Comparison of ENCODE assay signal across 14 cellular contexts in the genomic region with DNA sequence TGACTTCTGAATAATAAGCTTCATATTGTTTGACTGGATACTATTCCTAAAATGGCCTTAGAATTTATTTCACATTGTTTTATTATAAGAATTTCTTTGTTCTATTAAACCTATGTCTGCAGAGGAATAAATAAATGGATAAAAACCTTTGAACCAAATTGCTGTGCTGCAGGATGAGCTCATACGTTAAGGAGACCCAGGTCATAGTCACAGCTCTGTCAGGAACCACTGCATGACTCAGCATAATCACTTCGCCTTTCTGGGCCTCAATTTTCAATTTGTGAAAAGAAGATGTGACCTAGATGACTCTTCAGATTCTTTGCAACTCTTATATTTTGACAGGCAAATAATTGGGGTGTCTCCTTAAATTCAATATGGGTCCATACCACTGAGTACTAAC. TPM values are rescaled to one million over a fixed set of nuclear protein-coding genes. Genes with fewer than 3 reads are reported as not detected.
DNase-seq lines count a peak whose midpoint lies in the region; ATAC-seq and TF ChIP-seq lines count a peak whose summit lies in the region.
"Had no signal": no experiment of that assay in that cellular context is flagged by ENCODE, and none has a peak within 500 bp of the region (broad histone marks: within the 10 kb centered on the region; RNA-seq: fewer than 3 reads in every experiment).

No MANE protein-coding gene starts in this region.

- H4K20me1 ChIP-seq in PC-3 (ENCODE audit: low read length) = no peaks in the 10 kb centered on the region

- POLR2A ChIA-PET in PC-3 (lab: Charles Lee; ENCODE audit: unreplicated experiment) = no interaction called here

- intact Hi-C loops in PC-3 (cut with micrococcal nuclease) = no loop called here

- ATAC-seq in GM18868 (IDR thresholded peaks at IDR 0.05; ENCODE audit: unreplicated experiment) (peak; percentile 87), PC-3 (no peak), HG02588 (IDR thresholded peaks at IDR 0.05; ENCODE audit: unreplicated experiment) (no peak)
- ATAC-seq: left cardiac atrium had no signal

- CTCF ChIA-PET in PC-3 (lab: Charles Lee) = no interaction called here

- no peaks in the 10 kb centered on the region for H3K9me2 ChIP-seq in PC-3 (replicated peaks; ENCODE audit: low read length)

- H3K27me3 ChIP-seq in PC-3 (ENCODE audit: low read length) (no peaks in the 10 kb centered on the region), WERI-Rb-1 (ENCODE audit: insufficient read depth, low read depth, severe bottlenecking) (no peaks in the 10 kb centered on the region)
- H3K27me3 ChIP-seq: esophagus squamous epithelium, upper lobe of left lung had no signal

- no peaks in the 10 kb centered on the region for H3K79me2 ChIP-seq in PC-3 (ENCODE audit: low read length)

- H3K4me3 ChIP-seq in PC-3 (ENCODE audit: low read length) = no peak overlapping the region
- no peak overlapping the region for H3K4me3 ChIP-seq in epithelial cell of proximal tubule (ENCODE audit: low read depth, low read length)
- no peak overlapping the region for H3K4me3 ChIP-seq in WERI-Rb-1 (ENCODE audit: low read depth, low read length)
- H3K4me3 ChIP-seq: esophagus squamous epithelium, upper lobe of left lung had no signal

- H2AFZ ChIP-seq in PC-3 (ENCODE audit: low read length) = no peak overlapping the region; the same call in 1 of the 2 replicates

- no peaks in the 10 kb centered on the region for H3K4me1 ChIP-seq in PC-3 (ENCODE audit: insufficient read depth, low read length)

- no TSS peak for BruUV-seq in PC-3 (replicated peaks; lab: Mats Ljungman, UMichigan)

- no peak for TF ChIP-seq CTCF in PC-3 (conservative IDR thresholded peaks at IDR 0.05; ENCODE audit: low read depth, low read length)
- no peak for TF ChIP-seq CTCF in epithelial cell of proximal tubule (conservative IDR thresholded peaks at IDR 0.05; ENCODE audit: low read depth, low read length)
- TF ChIP-seq CTCF in WERI-Rb-1 (IDR thresholded peaks at IDR 0.05; ENCODE audit: low read depth, low read length) = no peak

- H3K4me2 ChIP-seq in PC-3 (ENCODE audit: low read length) = no peak overlapping the region

- in situ Hi-C loops in G401 (cut with HindIII; ENCODE audit: low sequenced_read_pairs) = no loop called here

- no peaks in the 10 kb centered on the region for H3K36me3 ChIP-seq in PC-3 (ENCODE audit: low read depth, low read length)
- H3K36me3 ChIP-seq in WERI-Rb-1 = no peaks in the 10 kb centered on the region
- H3K36me3 ChIP-seq: esophagus squamous epithelium, upper lobe of left lung had no signal

- peak; percentile 43 for DNase-seq in A172 (ENCODE audit: low spot score)
- peak; percentile 22 for DNase-seq in PC-3
- peak; percentile 9 for DNase-seq in epithelial cell of proximal tubule (ENCODE audit: low read depth)
- DNase-seq in 8988T = no peak
- DNase-seq in G401 (ENCODE audit: low spot score) = no peak
- DNase-seq in WERI-Rb-1 = no peak
- DNase-seq: activated B cell treated with CpG ODN at 0.5 μM for 24 hours, esophagus squamous epithelium, H7, KG1, left cardiac atrium, upper lobe of left lung had no signal

- H3K9ac ChIP-seq in PC-3 (ENCODE audit: low read length) = no peak overlapping the region

- no peak overlapping the region for H3K27ac ChIP-seq in PC-3 (ENCODE audit: low read length)
- no peak overlapping the region for H3K27ac ChIP-seq in WERI-Rb-1
- H3K27ac ChIP-seq: esophagus squamous epithelium, upper lobe of left lung had no signal

- H3K9me3 ChIP-seq in PC-3 (ENCODE audit: low read length) (no peaks in the 10 kb centered on the region), WERI-Rb-1 (ENCODE audit: severe bottlenecking) (no peaks in the 10 kb centered on the region)
- H3K9me3 ChIP-seq: esophagus squamous epithelium, upper lobe of left lung had no signal

- no peaks in the 10 kb centered on the region for H3F3A ChIP-seq in PC-3 (ENCODE audit: low read length, unreplicated experiment)

RNA-seq across cellular contexts. Expression of gene HMHB1, which starts 36.7 kb away (rescaled TPM):
- total RNA-seq in A172 (2014; rRNA removed; shearing (Covaris generic)) = not detected in 2 replicates
- total RNA-seq in PC-3 (2014; rRNA removed) = not detected in 2 replicates
- total RNA-seq in epithelial cell of proximal tubule = not detected in 2 replicates
- total RNA-seq in G401 (2014; rRNA removed; shearing (Covaris generic)) = not detected in 2 replicates
- total RNA-seq: esophagus squamous epithelium, H7, left cardiac atrium, upper lobe of left lung had no signal

Comparison
In these comparisons a context has a peak if more than half of its experiments do, and no peak if none do; other contexts are left out.
1. DNase-seq: peak in A172 (single experiment), PC-3 (single experiment) and epithelial cell of proximal tubule (single experiment); none in 8988T (single experiment), G401 (single experiment) and WERI-Rb-1 (single experiment).